In the genomic region with DNA sequence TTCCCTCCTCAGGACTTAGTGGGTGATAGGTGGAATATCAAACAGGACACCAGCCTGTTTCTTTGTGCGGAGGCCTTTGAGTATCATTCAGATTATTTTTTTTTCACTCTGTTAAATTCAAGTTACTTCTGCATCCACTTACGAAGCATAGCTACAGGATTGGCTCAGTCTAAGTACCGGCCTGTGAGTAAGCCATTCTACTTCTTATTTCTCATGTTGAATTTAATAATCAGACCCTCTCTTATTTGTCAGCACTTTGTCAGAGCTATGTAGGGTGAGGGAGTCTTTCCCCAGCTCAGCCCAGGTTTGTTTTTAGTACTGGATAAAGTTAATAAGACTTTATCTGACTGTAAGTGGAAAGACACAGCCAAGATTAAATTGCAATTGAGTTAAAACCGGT, we compare ENCODE assay signal across 16 cellular contexts. TPM values are rescaled to one million over a fixed set of nuclear protein-coding genes. Genes with fewer than 3 reads are reported as not detected.
DNase-seq lines count a peak whose midpoint lies in the region; ATAC-seq and TF ChIP-seq lines count a peak whose summit lies in the region.
"Had no signal": no experiment of that assay in that cellular context is flagged by ENCODE, and none has a peak within 500 bp of the region (broad histone marks: within the 10 kb centered on the region; RNA-seq: fewer than 3 reads in every experiment).

No MANE protein-coding gene starts in this region.

- POLR2A ChIA-PET in SK-N-SH (lab: Yijun Ruan, JAX): no interaction called here

- H3K27ac ChIP-seq in SK-N-SH (ENCODE audit: low read depth in 2 of 2, low read length in 1 of 2): no peak overlapping the region
- H3K27ac ChIP-seq in hepatocyte: peak overlapping the region; percentile 72
- H3K27ac ChIP-seq in uterus: peak overlapping the region; percentile 42 to 64
- H3K27ac ChIP-seq in osteoblast (ENCODE audit: low read depth, low read length): no peak overlapping the region

- H3K36me3 ChIP-seq in SK-N-SH (replicated peaks in 1 of 2; ENCODE audit: control insufficient read depth in 1 of 2, insufficient read depth in 2 of 2, low read length in 1 of 2): no peaks in the 10 kb centered on the region
- no peaks in the 10 kb centered on the region for H3K36me3 ChIP-seq in hepatocyte (replicated peaks; ENCODE audit: insufficient read depth, low read depth)
- no peaks in the 10 kb centered on the region for H3K36me3 ChIP-seq in uterus
- H3K36me3 ChIP-seq in osteoblast (ENCODE audit: insufficient read depth, low read length): no peaks in the 10 kb centered on the region

- no peak for TF ChIP-seq EP300 in SK-N-SH (IDR thresholded peaks at IDR 0.05; ENCODE audit: borderline replicate concordance in 1 of 2, low read depth in 1 of 2, low read length in 1 of 2)

- ATAC-seq in SK-N-SH treated with all-trans-retinoic acid at 6 μM for 48 hours (no peak), HG02588 (IDR thresholded peaks at IDR 0.05; ENCODE audit: unreplicated experiment) (no peak)

- peaks cover 87% of the 10 kb centered on the region for H3K4me1 Mint-ChIP-seq in nephron progenitor cell
- H3K4me1 Mint-ChIP-seq in T-helper 2 cell treated with Interferon-gamma antibody and Interleukin-4, amounts not matched to agents 5 μg/mL and 100 μg/mL, for 36 hours (ENCODE audit: low read depth): peaks cover 3% of the 10 kb centered on the region

- H3K9me3 Mint-ChIP-seq in nephron progenitor cell: peaks cover under 1% of the 10 kb centered on the region
- H3K9me3 Mint-ChIP-seq in T-helper 2 cell treated with Interferon-gamma antibody and Interleukin-4, amounts not matched to agents 5 μg/mL and 100 μg/mL, for 36 hours: no peaks in the 10 kb centered on the region

- CTCF ChIA-PET in SK-N-SH (lab: Yijun Ruan, JAX): interaction anchor here (2.9 kb wide), 1 partner anchor 13 kb away, joined by 9 read pairs; no protein-coding TSS in a partner anchor

- no peaks in the 10 kb centered on the region for H3K27me3 ChIP-seq in SK-N-SH (ENCODE audit: insufficient read depth)
- H3K27me3 ChIP-seq in hepatocyte: no peaks in the 10 kb centered on the region
- no peaks in the 10 kb centered on the region for H3K27me3 ChIP-seq in uterus
- no peaks in the 10 kb centered on the region for H3K27me3 ChIP-seq in osteoblast (ENCODE audit: insufficient read depth, low read length)

- no peak overlapping the region for H3K4me3 ChIP-seq in SK-N-SH (ENCODE audit: low read depth in 2 of 2, low read length in 1 of 2)
- no peak overlapping the region for H3K4me3 ChIP-seq in hepatocyte
- no peak overlapping the region for H3K4me3 ChIP-seq in uterus
- H3K4me3 ChIP-seq in osteoblast (ENCODE audit: insufficient read depth, low read length): no peak overlapping the region

- H4K20me1 ChIP-seq in SK-N-SH (ENCODE audit: insufficient read depth): no peaks in the 10 kb centered on the region
- H4K20me1 ChIP-seq in hepatocyte (ENCODE audit: insufficient read depth, poor library complexity, severe bottlenecking): no peaks in the 10 kb centered on the region
- H4K20me1 ChIP-seq in osteoblast (ENCODE audit: insufficient read depth, low read length): no peaks in the 10 kb centered on the region

- no peak overlapping the region for H3K4me3 Mint-ChIP-seq in nephron progenitor cell
- no peak overlapping the region for H3K4me3 Mint-ChIP-seq in T-helper 2 cell treated with Interferon-gamma antibody and Interleukin-4, amounts not matched to agents 5 μg/mL and 100 μg/mL, for 36 hours

- H3K79me2 ChIP-seq in SK-N-SH (ENCODE audit: insufficient read depth): no peaks in the 10 kb centered on the region
- H3K79me2 ChIP-seq in hepatocyte: peaks cover 6% of the 10 kb centered on the region
- no peaks in the 10 kb centered on the region for H3K79me2 ChIP-seq in osteoblast (ENCODE audit: insufficient read depth, low read length)

- H3K4me1 ChIP-seq in SK-N-SH (ENCODE audit: control insufficient read depth in 1 of 2, insufficient read depth in 2 of 2, low read depth in 1 of 2, low read length in 1 of 2) (peaks cover 0 to 42% of the 10 kb centered on the region in 2 experiments; a peak in 2 of 4 replicates), hepatocyte (ENCODE audit: insufficient read depth) (peaks cover 38% of the 10 kb centered on the region), uterus (peaks cover 0 to 21% of the 10 kb centered on the region in 2 donors), osteoblast (ENCODE audit: insufficient read depth, low read length) (no peaks in the 10 kb centered on the region)

- H3K4me2 ChIP-seq in SK-N-SH: no peak overlapping the region
- H3K4me2 ChIP-seq in hepatocyte: peak overlapping the region; percentile 23
- H3K4me2 ChIP-seq in osteoblast (ENCODE audit: insufficient read depth, low read length): no peak overlapping the region

- 69% methylated on average over 4 of the region's 4 CpGs for WGBS in SK-N-SH (ENCODE audit: low lambda C conversion rate)
- 58% methylated on average over 4 of the region's 4 CpGs for WGBS in hepatocyte (ENCODE audit: low lambda C conversion rate, missing lambda C conversion rate)

- no peak overlapping the region for H2AFZ ChIP-seq in SK-N-SH (ENCODE audit: low read depth)
- H2AFZ ChIP-seq in hepatocyte: no peak overlapping the region
- H2AFZ ChIP-seq in osteoblast (ENCODE audit: low read length): no peak overlapping the region

- DNase-seq in SK-N-SH: no peak
- DNase-seq in hepatocyte (ENCODE audit: low spot score): no peak
- DNase-seq in nephron progenitor cell: no peak
- DNase-seq in uterus: no peak
- DNase-seq in osteoblast (ENCODE audit: insufficient read length, low spot score, missing footprints): no peak
- DNase-seq in T-helper 2 cell treated with Interferon-gamma antibody and Interleukin-4, amounts not matched to agents 5 μg/mL and 100 μg/mL, for 36 hours (ENCODE audit: low spot score): no peak
- DNase-seq: 8988T, DMS 273 treated with DMSO at 0.1 percent for 48 hours, DND-41, Kasumi-1, NCI-H1105, NCI-H2081, NCI-H446 treated with DMSO at 0.1 percent for 48 hours, Right ventricle myocardium superior had no signal

- H3K36me3 Mint-ChIP-seq in nephron progenitor cell (ENCODE audit: low read depth): peaks cover 41% of the 10 kb centered on the region
- no peaks in the 10 kb centered on the region for H3K36me3 Mint-ChIP-seq in T-helper 2 cell treated with Interferon-gamma antibody and Interleukin-4, amounts not matched to agents 5 μg/mL and 100 μg/mL, for 36 hours (ENCODE audit: low read depth)

- H3K9ac ChIP-seq in SK-N-SH: no peak overlapping the region

- H3K9me3 ChIP-seq in SK-N-SH (no peaks in the 10 kb centered on the region), hepatocyte (ENCODE audit: low read depth) (no peaks in the 10 kb centered on the region), uterus (no peaks in the 10 kb centered on the region), osteoblast (ENCODE audit: low read depth, low read length) (no peaks in the 10 kb centered on the region)

- no peaks in the 10 kb centered on the region for H3F3A ChIP-seq in SK-N-SH (replicated peaks; ENCODE audit: insufficient read depth)

- TF ChIP-seq RAD21 in SK-N-SH (IDR thresholded peaks at IDR 0.05; ENCODE audit: low read length): no peak

- no peaks in the 10 kb centered on the region for H3K27me3 Mint-ChIP-seq in nephron progenitor cell (ENCODE audit: low read depth, poor library complexity)
- H3K27me3 Mint-ChIP-seq in T-helper 2 cell treated with Interferon-gamma antibody and Interleukin-4, amounts not matched to agents 5 μg/mL and 100 μg/mL, for 36 hours (ENCODE audit: low read depth): no peaks in the 10 kb centered on the region

- intact Hi-C loops in uterus (cut with DNase I; ENCODE audit: low total_unique reads): no loop called here

- H3K9me2 ChIP-seq in SK-N-SH: no peaks in the 10 kb centered on the region
- H3K9me2 ChIP-seq in hepatocyte (replicated peaks; ENCODE audit: insufficient read depth): no peaks in the 10 kb centered on the region

- TF ChIP-seq POLR2A in uterus (IDR thresholded peaks at IDR 0.05): no peak

- no peak for TF ChIP-seq CTCF in SK-N-SH (IDR thresholded peaks at IDR 0.05)
- no peak for TF ChIP-seq CTCF in hepatocyte (IDR thresholded peaks at IDR 0.05; ENCODE audit: poor library complexity)
- TF ChIP-seq CTCF in nephron progenitor cell (IDR thresholded peaks at IDR 0.05): no peak
- TF ChIP-seq CTCF in uterus (IDR thresholded peaks at IDR 0.05): no peak
- no peak for TF ChIP-seq CTCF in osteoblast (IDR thresholded peaks at IDR 0.05; ENCODE audit: extremely low read depth, low read depth, low read length)

- H3K27ac Mint-ChIP-seq in nephron progenitor cell: peak overlapping the region; percentile 97
- no peak overlapping the region for H3K27ac Mint-ChIP-seq in T-helper 2 cell treated with Interferon-gamma antibody and Interleukin-4, amounts not matched to agents 5 μg/mL and 100 μg/mL, for 36 hours

TF ChIP-seq in SK-N-SH treated with all-trans-retinoic acid at 6 μM for 48 hours, 23 proteins besides CTCF, POLR2A, EP300 and RAD21 (continues in another document):
- TF ChIP-seq CSDC2 (CRISPR knock-in tag; IDR thresholded peaks at IDR 0.05): no peak

TF ChIP-seq in SK-N-SH, 30 proteins besides CTCF, POLR2A, EP300 and RAD21 (continues in another document):
- TF ChIP-seq TCF12 (IDR thresholded peaks at IDR 0.05): no peak

RNA-seq across cellular contexts. Expression of gene ITPR1, which starts 54.7 kb away (rescaled TPM):
- polyA plus RNA-seq in SK-N-SH (2012; rRNA removed) (5.9 and 8.0 TPM in 2 replicates), hepatocyte (46.8 and 54.8 TPM in 2 replicates)
- polyA plus RNA-seq in SK-N-SH (2012; cell fraction: cytosol; rRNA removed): 7.1 and 7.3 TPM in 2 replicates
- polyA plus RNA-seq in SK-N-SH (2012; cell fraction: nucleus; rRNA removed): 6.9 and 14.0 TPM in 2 replicates
- total RNA-seq in hepatocyte (79.1 and 90.8 TPM in 2 replicates), uterus (100 to 1,000 TPM in 3 of 4 donors, 10 to 100 TPM in 1; 98.2 to 224 (median 141) TPM), osteoblast (16.6 and 19.7 TPM in 2 replicates)

Comparison
In these comparisons a context has a peak if more than half of its experiments do, and no peak if none do; other contexts are left out.
1. H3K27ac ChIP-seq: peak in hepatocyte (single experiment) and uterus (2 of 2); none in SK-N-SH (0 of 2) and osteoblast (single experiment).